In genomic region chr7:101996876-101997275, GRCh38 we compare ENCODE assay signal across 22 cellular contexts.
DNase-seq lines count a peak whose midpoint lies in the region; ATAC-seq and TF ChIP-seq lines count a peak whose summit lies in the region.
"Had no signal": no experiment of that assay in that cellular context is flagged by ENCODE, and none has a peak within 500 bp of the region (broad histone marks: within the 10 kb centered on the region; RNA-seq: fewer than 3 reads in every experiment).

No MANE protein-coding gene starts in this region.

- no peak overlapping the region for H3K56ac ChIP-seq in H9 (ENCODE audit: insufficient read length, low read depth, low read length)

- H3K27ac Mint-ChIP-seq in H9, result peak overlapping the region; percentile 52 to 85 (median 61); a peak in 5 of 7 replicates
- H3K27ac Mint-ChIP-seq in T-helper 17 cell, result no peak overlapping the region
- peak overlapping the region; percentile 45 for H3K27ac Mint-ChIP-seq in memory B cell
- H3K27ac Mint-ChIP-seq: B cell; CD8-positive, alpha-beta T cell had no signal

- no peak overlapping the region for H3K4me3 ChIP-seq in mucosa of descending colon
- H3K4me3 ChIP-seq: GM12878, PC-9, SJCRH30 had no signal

- no peak overlapping the region; the same call in 1 of the 2 replicates for H3K14ac ChIP-seq in H9 (ENCODE audit: insufficient read depth, low read length)

- no CpG with 5 or more reads among the region's 16 CpGs for WGBS in H9 (ENCODE audit: extremely low coverage, insufficient read length, low lambda C conversion rate)

- H2BK15ac ChIP-seq in H9 (ENCODE audit: low read depth, low read length), result no peak overlapping the region

- H4K8ac ChIP-seq in H9 (replicated peaks; ENCODE audit: insufficient read length, low read depth, low read length), result no peak overlapping the region

- H2BK120ac ChIP-seq in H9 (ENCODE audit: low read depth, low read length, poor library complexity, severe bottlenecking), result no peak overlapping the region

- H3K79me1 ChIP-seq in H9 (ENCODE audit: insufficient read depth, low read depth, low read length, poor library complexity, severe bottlenecking), result peaks cover 6% of the 10 kb centered on the region

- H3K4me1 ChIP-seq in H9 (ENCODE audit: insufficient read depth, low read length) (peaks cover 3% of the 10 kb centered on the region; the same call in 1 of the 2 replicates), mucosa of descending colon (ENCODE audit: low read depth) (no peaks in the 10 kb centered on the region)

- H4K20me1 ChIP-seq in H9 (ENCODE audit: control insufficient read depth, insufficient read depth, insufficient read length), result no peaks in the 10 kb centered on the region

- no peak overlapping the region for H2BK5ac ChIP-seq in H9 (ENCODE audit: insufficient read length, low read length)

- H3K9ac ChIP-seq in H9 (ENCODE audit: extremely low read depth, insufficient read length, low read length), result no peak overlapping the region

- H3K36me3 ChIP-seq in mucosa of descending colon (ENCODE audit: low read depth), result no peaks in the 10 kb centered on the region
- H3K36me3 ChIP-seq: SJCRH30 had no signal

- H3K9me3 ChIP-seq in H9 (ENCODE audit: control insufficient read depth, low read depth, low read length), result no peaks in the 10 kb centered on the region
- no peaks in the 10 kb centered on the region for H3K9me3 ChIP-seq in T-helper 17 cell (ENCODE audit: control insufficient read depth, low read length, poor library complexity, severe bottlenecking)
- H3K9me3 ChIP-seq in mucosa of descending colon, result no peaks in the 10 kb centered on the region
- H3K9me3 ChIP-seq: SJCRH30 had no signal

- H3K9me3 Mint-ChIP-seq in H9 (no peaks in the 10 kb centered on the region; a peak in 1 of 5 replicates), memory B cell (no peaks in the 10 kb centered on the region)
- H3K9me3 Mint-ChIP-seq: CD8-positive, alpha-beta T cell; IgD-negative memory B cell had no signal

- TF ChIP-seq CTCF in H9 (conservative IDR thresholded peaks at IDR 0.05) (no peak), mucosa of descending colon (IDR thresholded peaks at IDR 0.05) (no peak)

- no peak overlapping the region for H2AFZ ChIP-seq in H9 (ENCODE audit: low read length)
- H2AFZ ChIP-seq: PC-9 had no signal

- no peaks in the 10 kb centered on the region; the same call in 1 of the 2 replicates for H3K27me3 Mint-ChIP-seq in H9 (ENCODE audit: low read depth)
- H3K27me3 Mint-ChIP-seq in T-helper 17 cell, result no peaks in the 10 kb centered on the region
- H3K27me3 Mint-ChIP-seq in memory B cell, result no peaks in the 10 kb centered on the region
- H3K27me3 Mint-ChIP-seq: B cell, IgD-negative memory B cell had no signal

- H3K4me2 ChIP-seq in H9 (ENCODE audit: insufficient read depth, insufficient read length, low read length), result no peak overlapping the region
- H3K4me2 ChIP-seq: PC-9 had no signal

- H4K91ac ChIP-seq in H9 (ENCODE audit: insufficient read length, low read depth, low read length), result no peak overlapping the region

- ATAC-seq in T-helper 17 cell (no peak), memory B cell (ENCODE audit: low read depth) (no peak), SK-N-SH treated with all-trans-retinoic acid at 6 μM for 48 hours (no peak), mucosa of descending colon (no peak)
- ATAC-seq: CD8-positive, alpha-beta T cell had no signal

- no peak overlapping the region; a peak in 1 of 5 replicates for H3K4me3 Mint-ChIP-seq in H9
- peak overlapping the region; percentile 55 for H3K4me3 Mint-ChIP-seq in T-helper 17 cell
- H3K4me3 Mint-ChIP-seq in memory B cell, result no peak overlapping the region
- H3K4me3 Mint-ChIP-seq: B cell; CD8-positive, alpha-beta T cell had no signal

- no peak overlapping the region for H3K23ac ChIP-seq in H9 (ENCODE audit: insufficient read length, low read depth, low read length)

- no peaks in the 10 kb centered on the region for H3K23me2 ChIP-seq in H9 (ENCODE audit: insufficient read length, low read depth, low read length, poor library complexity, severe bottlenecking)

- no peak overlapping the region for H3K4ac ChIP-seq in H9 (ENCODE audit: low read depth, low read length)

- no peak overlapping the region for H4K5ac ChIP-seq in H9 (ENCODE audit: insufficient read length, low read depth, low read length)

- peaks cover 6% of the 10 kb centered on the region; the same call in 1 of the 2 replicates for H3K79me2 ChIP-seq in H9 (ENCODE audit: insufficient read depth, low read length)

- H3K36me3 Mint-ChIP-seq in H9 (ENCODE audit: insufficient read depth in 1 of 3, low read depth in 3 of 3) (no peaks in the 10 kb centered on the region; a peak in 3 of 7 replicates), T-helper 17 cell (ENCODE audit: low read depth) (no peaks in the 10 kb centered on the region), memory B cell (peaks cover 3% of the 10 kb centered on the region)

- no peak overlapping the region for H3T11ph ChIP-seq in H9 (ENCODE audit: low read length)

- H3K27ac ChIP-seq in H9 (ENCODE audit: insufficient read length, low read depth, low read length), result no peak overlapping the region
- H3K27ac ChIP-seq: PC-9, SJCRH30 had no signal

- DNase-seq in H9 (no peak), T-helper 17 cell (no peak), memory B cell (ENCODE audit: low spot score in 2 of 2) (no peak), mucosa of descending colon (no peak), DMS53 (lab: John Stamatoyannopoulos, UW) (no peak)
- no peak for DNase-seq in central memory CD4-positive, alpha-beta T cell
- DNase-seq: CD8-positive, alpha-beta T cell; DMS79 treated with DMSO at 0.1 percent for 48 hours; GDM1; MV-4-11; NCI-H1417 treated with DMSO at 0.1 percent for 48 hours; NCI-H2029 treated with DMSO at 0.1 percent for 48 hours; NCI-H2171 treated with DMSO at 0.1 percent for 48 hours; NCI-H446 treated with DMSO at 0.1 percent for 48 hours; NCI-H774; PC-9; SJCRH30; SW 1271 had no signal

- H3K4me1 Mint-ChIP-seq in H9, result peaks cover 16 to 29% of the 10 kb centered on the region in 2 experiments
- peaks cover 13% of the 10 kb centered on the region for H3K4me1 Mint-ChIP-seq in T-helper 17 cell
- H3K4me1 Mint-ChIP-seq in memory B cell, result peaks cover 23% of the 10 kb centered on the region

- no peak overlapping the region for H2BK20ac ChIP-seq in H9 (ENCODE audit: low read depth, low read length, poor library complexity, severe bottlenecking)

- H2AK5ac ChIP-seq in H9 (ENCODE audit: insufficient read length, low read length), result no peak overlapping the region

- H3K27me3 ChIP-seq in H9 (ENCODE audit: insufficient read depth, low read length), result no peaks in the 10 kb centered on the region
- H3K27me3 ChIP-seq: SJCRH30 had no signal

- intact Hi-C loops in mucosa of descending colon (cut with DNase I, micrococcal nuclease), result no loop called here

- H3K18ac ChIP-seq in H9 (ENCODE audit: insufficient read length, low read depth, low read length), result no peak overlapping the region

- no peak overlapping the region for H2BK12ac ChIP-seq in H9 (ENCODE audit: insufficient read length, low read depth, low read length)

TF ChIP-seq in SK-N-SH treated with all-trans-retinoic acid at 6 μM for 48 hours, 23 proteins besides CTCF, POLR2A, EP300 and RAD21:
- TF ChIP-seq OSR1 (CRISPR knock-in tag; IDR thresholded peaks at IDR 0.05), result no peak
- TF ChIP-seq RARB (CRISPR knock-in tag; IDR thresholded peaks at IDR 0.05), result no peak
- TF ChIP-seq TCF4 (CRISPR knock-in tag; IDR thresholded peaks at IDR 0.05; ENCODE audit: borderline replicate concordance), result no peak
- no peak for TF ChIP-seq PPARA (CRISPR knock-in tag; IDR thresholded peaks at IDR 0.05; ENCODE audit: borderline replicate concordance)
- TF ChIP-seq CSRNP3 (CRISPR knock-in tag; IDR thresholded peaks at IDR 0.05), result no peak
- TF ChIP-seq ZFP30 (CRISPR knock-in tag; IDR thresholded peaks at IDR 0.05), result no peak
- TF ChIP-seq CSDC2 (CRISPR knock-in tag; IDR thresholded peaks at IDR 0.05), result no peak
- TF ChIP-seq ZNF8 (CRISPR knock-in tag; IDR thresholded peaks at IDR 0.05), result no peak
- no peak for TF ChIP-seq ESRRG (CRISPR knock-in tag; IDR thresholded peaks at IDR 0.05)
- no peak for TF ChIP-seq TOX (CRISPR knock-in tag; IDR thresholded peaks at IDR 0.05; ENCODE audit: borderline replicate concordance)
- TF ChIP-seq ISL1 (CRISPR knock-in tag; IDR thresholded peaks at IDR 0.05), result no peak
- TF ChIP-seq CREB5 (CRISPR knock-in tag; IDR thresholded peaks at IDR 0.05; ENCODE audit: low read depth), result no peak
TF ChIP-seq in SK-N-SH treated with all-trans-retinoic acid at 6 μM for 48 hours: peak in this region for 0.
